13 cellular contexts compared by ENCODE assay signal in genomic region chr5:82396396-82396795, GRCh38.
DNase-seq lines count a peak whose midpoint lies in the region; TF ChIP-seq lines count a peak whose summit lies in the region.
"Had no signal": no experiment of that assay in that cellular context is flagged by ENCODE, and none has a peak within 500 bp of the region (broad histone marks: within the 10 kb centered on the region; RNA-seq: fewer than 3 reads in every experiment).

No MANE protein-coding gene starts in this region.

- TF ChIP-seq POLR2A in breast epithelium (IDR thresholded peaks at IDR 0.05), result no peak

- H3K27me3 ChIP-seq in ACC112 (ENCODE audit: insufficient read depth, low read length), result no peaks in the 10 kb centered on the region
- H3K27me3 ChIP-seq in breast epithelium, result no peaks in the 10 kb centered on the region
- H3K27me3 ChIP-seq: ovary had no signal

- H3K36me3 ChIP-seq in ACC112 (ENCODE audit: insufficient read depth, low read length) (no peaks in the 10 kb centered on the region), breast epithelium (no peaks in the 10 kb centered on the region)
- H3K36me3 ChIP-seq: ovary had no signal

- H3K27ac ChIP-seq in ACC112 (ENCODE audit: low read depth, low read length) (peak overlapping the region; percentile 93), breast epithelium (peak overlapping the region; percentile 29 to 35)
- H3K27ac ChIP-seq: ovary had no signal

- no peak overlapping the region for H2AFZ ChIP-seq in ACC112 (ENCODE audit: low read length, unreplicated experiment)

- H3K9me3 ChIP-seq in breast epithelium, result no peaks in the 10 kb centered on the region
- H3K9me3 ChIP-seq: ovary had no signal

- H3K79me2 ChIP-seq in ACC112 (ENCODE audit: control insufficient read depth, insufficient read depth, low read length, unreplicated experiment), result no peaks in the 10 kb centered on the region

- peak overlapping the region; percentile 7; the same call in 1 of the 2 replicates for H3K4me3 ChIP-seq in ACC112 (ENCODE audit: low read depth, low read length)
- H3K4me3 ChIP-seq in breast epithelium, result no peak overlapping the region
- H3K4me3 ChIP-seq: ovary had no signal

- intact Hi-C loops in breast epithelium (cut with DNase I; ENCODE audit: low total_unique reads), result no loop called here

- no peak for TF ChIP-seq CTCF in breast epithelium (IDR thresholded peaks at IDR 0.05)

- peak; percentile 42 for DNase-seq in M059J (ENCODE audit: low read depth)
- DNase-seq in breast epithelium (ENCODE audit: low spot score in 2 of 2), result no peak
- DNase-seq in myocyte (ENCODE audit: low read depth), result peak; percentile 34
- no peak for DNase-seq in CD1c-positive myeloid dendritic cell (ENCODE audit: extremely low spot score)
- no peak for DNase-seq in NCI-H2029 (lab: John Stamatoyannopoulos, UW)
- no peak for DNase-seq in NCI-H1436 treated with DMSO at 0.1 percent for 48 hours (lab: John Stamatoyannopoulos, UW)
- DNase-seq in OCI-M2 (lab: John Stamatoyannopoulos, UW; ENCODE audit: unreplicated experiment), result no peak
- DNase-seq: activated CD4-positive, alpha-beta T cell treated with anti-CD3 and anti-CD28 coated beads, Interleukin-2, amount 50 U/mL, for 48 hours; activated naive CD8-positive, alpha-beta T cell treated with anti-CD3 and anti-CD28 coated beads for 36 hours; activated T-cell treated with anti-CD3 and anti-CD28 coated beads, Interleukin-2, amount 50 U/mL, for 4 hours; stimulated activated naive CD4-positive, alpha-beta T cell had no signal

- peaks cover 26% of the 10 kb centered on the region for H3K4me1 ChIP-seq in ACC112 (ENCODE audit: control insufficient read depth, insufficient read depth, low read length, unreplicated experiment)
- no peaks in the 10 kb centered on the region for H3K4me1 ChIP-seq in breast epithelium

Comparison
In these comparisons a context has a peak if more than half of its experiments do, and no peak if none do; other contexts are left out.
1. DNase-seq: peak in M059J (single experiment) and myocyte (single experiment); none in breast epithelium (0 of 2), CD1c-positive myeloid dendritic cell (single experiment), NCI-H2029 (single experiment), NCI-H1436 treated with DMSO at 0.1 percent for 48 hours (single experiment) and OCI-M2 (single experiment).